Comparison of ENCODE assay signal across 7 cellular contexts in genomic region chr5:7310656-7311055, GRCh38.
DNase-seq lines count a peak whose midpoint lies in the region; ATAC-seq, FAIRE-seq and TF ChIP-seq lines count a peak whose summit lies in the region.
"Not testable (repeated sequence)": the region's sequence is repeated elsewhere in the genome, so short reads cannot be mapped to it uniquely, and the experiment has no call there.

No MANE protein-coding gene starts in this region.

- intact Hi-C loops in PC-3 (cut with micrococcal nuclease) = not testable (repeated sequence)

- H3K23ac ChIP-seq in H1 (ENCODE audit: insufficient read length) = not testable (repeated sequence)

- not testable (repeated sequence) for H2AFZ ChIP-seq in PC-3 (ENCODE audit: low read length); SK-N-SH (ENCODE audit: low read depth); H1 (ENCODE audit: low read length)

- H4K5ac ChIP-seq in H1 (ENCODE audit: insufficient read length, low read depth, low read length) = not testable (repeated sequence)

- not testable (repeated sequence) for H3K27ac ChIP-seq in PC-3 (ENCODE audit: low read length); SK-N-SH (ENCODE audit: low read depth in 2 of 2, low read length in 1 of 2); H1 (ENCODE audit: low read depth, low read length)

- H3K4me3 ChIP-seq in PC-3 (ENCODE audit: low read length); SK-N-SH (ENCODE audit: low read depth in 2 of 2, low read length in 1 of 2); H1 (ENCODE audit: extremely low read depth in 1 of 4, insufficient read depth in 2 of 4, low read depth in 3 of 4, low read length in 4 of 4): not testable (repeated sequence)

- H4K91ac ChIP-seq in H1 (replicated peaks; ENCODE audit: insufficient read length, low read length) = not testable (repeated sequence)

- not testable (repeated sequence) for TF ChIP-seq CTCF in PC-3 (conservative IDR thresholded peaks at IDR 0.05; ENCODE audit: low read depth, low read length); SK-N-SH (IDR thresholded peaks at IDR 0.05); H1 (IDR thresholded peaks at IDR 0.05; ENCODE audit: control extremely low read depth in 1 of 3, insufficient read depth in 1 of 3, low read depth in 1 of 3, low read length in 3 of 3)

- H2BK5ac ChIP-seq in H1 (ENCODE audit: low read depth, low read length) = peak overlapping the region; percentile 27; the same call in 1 of the 2 replicates

- POLR2A ChIA-PET in PC-3 (lab: Charles Lee; ENCODE audit: unreplicated experiment); SK-N-SH (lab: Yijun Ruan, JAX); H1 (lab: Charles Lee; ENCODE audit: partially characterized antibody): not testable (repeated sequence)

- 31% methylated on average over 4 of the region's 4 CpGs for WGBS in SK-N-SH (ENCODE audit: low lambda C conversion rate)
- 79% methylated on average over 4 of the region's 4 CpGs; no CpG with 5 or more reads in 1 of the 2 experiments for WGBS in H1 (ENCODE audit: extremely low coverage in 1 of 2, insufficient coverage in 1 of 2, insufficient read length in 1 of 2, insufficient replicate concordance in 2 of 2, low coverage in 1 of 2, low lambda C conversion rate in 2 of 2, missing lambda C conversion rate in 1 of 2), 2 experiments

- not testable (repeated sequence) for FAIRE-seq in H1 (lab: Jason Lieb, UNC)

- H3K56ac ChIP-seq in H1 (replicated peaks; ENCODE audit: insufficient read length, low read depth, low read length) = not testable (repeated sequence)

- H3F3A ChIP-seq in PC-3 (ENCODE audit: low read length, unreplicated experiment); SK-N-SH (replicated peaks; ENCODE audit: insufficient read depth): not testable (repeated sequence)

- peak; percentile 39 for DNase-seq in EH (ENCODE audit: low read depth)
- DNase-seq in HT1080 (ENCODE audit: low read depth) = peak; percentile 74
- DNase-seq in PC-3 = peak; percentile 53
- not testable (repeated sequence) for DNase-seq in SK-N-SH; H1 (ENCODE audit: low read depth in 1 of 2, low spot score in 2 of 2)
- peak; percentile 44 for DNase-seq in astrocyte of the hippocampus (ENCODE audit: low read depth, low spot score)
- DNase-seq in fibroblast of peridontal ligament (ENCODE audit: extremely low read depth) = peak; percentile 24

- CTCF ChIA-PET in PC-3 (lab: Charles Lee); SK-N-SH (lab: Yijun Ruan, JAX); H1 (lab: Charles Lee; ENCODE audit: partially characterized antibody): not testable (repeated sequence)

- not testable (repeated sequence) for TF ChIP-seq POLR2A in H1 (IDR thresholded peaks at IDR 0.05; ENCODE audit: control extremely low read depth in 1 of 2, low read depth in 2 of 2, low read length in 2 of 2)

- not testable (repeated sequence) for H2BK20ac ChIP-seq in H1 (ENCODE audit: low read length)

- not testable (repeated sequence) for H3K23me2 ChIP-seq in H1 (ENCODE audit: low read depth, low read length)

- H3K79me1 ChIP-seq in H1 (ENCODE audit: low read depth, low read length) = not testable (repeated sequence)

- H3K18ac ChIP-seq in H1 (ENCODE audit: extremely low read depth, low read length) = not testable (repeated sequence)

- not testable (repeated sequence) for H3K4me1 ChIP-seq in PC-3 (ENCODE audit: insufficient read depth, low read length); SK-N-SH (ENCODE audit: control insufficient read depth in 1 of 2, insufficient read depth in 2 of 2, low read depth in 1 of 2, low read length in 1 of 2)
- H3K4me1 ChIP-seq in H1 (replicated peaks in 1 of 4; ENCODE audit: control insufficient read depth in 3 of 4, insufficient read depth in 4 of 4, low read length in 3 of 4) = peaks cover 0 to 10% (median 3%) of the 10 kb centered on the region in 4 experiments; a peak in 4 of 7 replicates

- not testable (repeated sequence) for TF ChIP-seq EP300 in SK-N-SH (IDR thresholded peaks at IDR 0.05; ENCODE audit: borderline replicate concordance in 1 of 2, low read depth in 1 of 2, low read length in 1 of 2); H1 (IDR thresholded peaks at IDR 0.05; ENCODE audit: borderline replicate concordance in 1 of 2, low read depth in 2 of 2, low read length in 2 of 2)

- not testable (repeated sequence) for H2AK5ac ChIP-seq in H1 (ENCODE audit: low read depth, low read length)

- H3K4ac ChIP-seq in H1 (replicated peaks; ENCODE audit: insufficient read length, low read depth, low read length) = not testable (repeated sequence)

- not testable (repeated sequence) for H3K14ac ChIP-seq in H1 (ENCODE audit: insufficient read length)

- not testable (repeated sequence) for H3K9ac ChIP-seq in PC-3 (ENCODE audit: low read length); SK-N-SH; H1 (replicated peaks in 1 of 4; ENCODE audit: extremely low read depth in 1 of 4, low read depth in 3 of 4, low read length in 3 of 4)

- H2BK15ac ChIP-seq in H1 (ENCODE audit: low read length) = not testable (repeated sequence)

- not testable (repeated sequence) for H3K9me2 ChIP-seq in PC-3 (replicated peaks; ENCODE audit: low read length); SK-N-SH

- not testable (repeated sequence) for H3K36me3 ChIP-seq in PC-3 (ENCODE audit: low read depth, low read length); SK-N-SH (replicated peaks in 1 of 2; ENCODE audit: control insufficient read depth in 1 of 2, insufficient read depth in 2 of 2, low read length in 1 of 2); H1 (ENCODE audit: control insufficient read depth in 2 of 4, insufficient read depth in 4 of 4, low read length in 3 of 4)

- H2BK120ac ChIP-seq in H1 (replicated peaks; ENCODE audit: low read depth, low read length) = not testable (repeated sequence)

- not testable (repeated sequence) for BruUV-seq in PC-3 (replicated peaks; lab: Mats Ljungman, UMichigan)

- H4K20me1 ChIP-seq in PC-3 (ENCODE audit: low read length); SK-N-SH (ENCODE audit: insufficient read depth); H1 (replicated peaks in 1 of 2; ENCODE audit: control insufficient read depth in 1 of 2, insufficient read depth in 2 of 2, low read length in 2 of 2): not testable (repeated sequence)

- not testable (repeated sequence) for ATAC-seq in PC-3

- H3K9me3 ChIP-seq in PC-3 (ENCODE audit: low read length); SK-N-SH; H1 (ENCODE audit: insufficient read depth in 2 of 2, low read depth in 1 of 2, low read length in 1 of 2): not testable (repeated sequence)

- H3K27me3 ChIP-seq in PC-3 (ENCODE audit: low read length); SK-N-SH (ENCODE audit: insufficient read depth); H1 (replicated peaks in 1 of 4; ENCODE audit: control insufficient read depth in 3 of 4, extremely low read depth in 1 of 4, insufficient read depth in 3 of 4, low read length in 3 of 4): not testable (repeated sequence)

- not testable (repeated sequence) for H3K4me2 ChIP-seq in PC-3 (ENCODE audit: low read length); SK-N-SH; H1 (ENCODE audit: insufficient read depth in 1 of 2, low read depth in 2 of 2, low read length in 2 of 2)

- not testable (repeated sequence) for TF ChIP-seq RAD21 in SK-N-SH (IDR thresholded peaks at IDR 0.05; ENCODE audit: low read length); H1 (IDR thresholded peaks at IDR 0.05 in 1 of 2, conservative IDR thresholded peaks at IDR 0.05 in 1 of 2; ENCODE audit: low read depth in 2 of 2, low read length in 2 of 2)

- H2BK12ac ChIP-seq in H1 (ENCODE audit: low read depth, low read length) = not testable (repeated sequence)

- H3K79me2 ChIP-seq in PC-3 (ENCODE audit: low read length); SK-N-SH (ENCODE audit: insufficient read depth); H1 (ENCODE audit: control insufficient read depth in 1 of 2, insufficient read depth in 2 of 2, low read length in 2 of 2): not testable (repeated sequence)

- not testable (repeated sequence) for H4K8ac ChIP-seq in H1 (ENCODE audit: extremely low read depth, insufficient read depth, low read length)

TF ChIP-seq in SK-N-SH, 30 proteins besides CTCF, POLR2A, EP300 and RAD21:
- 0 out of 2 replicates have a peak, but pooled peaks have one; percentile 14 for TF ChIP-seq MEF2A (IDR thresholded peaks at IDR 0.05; ENCODE audit: borderline replicate concordance, low read depth)
